ENCODE assay signal across 8 cellular contexts in genomic region chr19:53333071-53333465, GRCh38. TPM values are rescaled to one million over a fixed set of nuclear protein-coding genes. Genes with fewer than 3 reads are reported as not detected.
DNase-seq lines count a peak whose midpoint lies in the region; ATAC-seq, FAIRE-seq and TF ChIP-seq lines count a peak whose summit lies in the region.

No MANE protein-coding gene starts in this region.

- intact Hi-C loops in MCF 10A (cut with micrococcal nuclease) = loop anchor here (1.0 to 5.0 kb wide), 2 partner anchors 34 to 598 kb away; partner anchors contain the start of genes ZNF525 and ZNF611
- intact Hi-C loops in kidney (cut with DNase I) = no loop called here

- no peaks in the 10 kb centered on the region for H3K27me3 Mint-ChIP-seq in MCF 10A (ENCODE audit: insufficient read depth, unreplicated experiment)

- WGBS in SK-N-SH (ENCODE audit: low lambda C conversion rate) = 6% methylated on average over 13 of the region's 14 CpGs

- H3K9me3 ChIP-seq in SK-N-SH (no peaks in the 10 kb centered on the region), kidney (ENCODE audit: control insufficient read depth in 1 of 2, low read length in 2 of 2) (peaks cover 0 to under 1% of the 10 kb centered on the region in 2 donors)

- H3K36me3 Mint-ChIP-seq in MCF 10A (ENCODE audit: insufficient read depth, unreplicated experiment) = no peaks in the 10 kb centered on the region

- peak overlapping the region; percentile 56 to 57 for H3K27ac ChIP-seq in SK-N-SH (ENCODE audit: low read depth in 2 of 2, low read length in 1 of 2)
- peak overlapping the region in 1 of 2 donors; percentile 47 for H3K27ac ChIP-seq in kidney (ENCODE audit: low read depth in 2 of 2, low read length in 2 of 2)

- no peaks in the 10 kb centered on the region; a peak in 1 of 4 replicates for H3K4me1 ChIP-seq in SK-N-SH (ENCODE audit: control insufficient read depth in 1 of 2, insufficient read depth in 2 of 2, low read depth in 1 of 2, low read length in 1 of 2)
- peaks cover 0 to 2% of the 10 kb centered on the region in 2 donors for H3K4me1 ChIP-seq in kidney (ENCODE audit: control insufficient read depth in 1 of 2, insufficient read depth in 1 of 2, low read depth in 1 of 2, low read length in 2 of 2)

- peaks cover 13% of the 10 kb centered on the region for H3K9me3 Mint-ChIP-seq in MCF 10A (ENCODE audit: unreplicated experiment)

- no peak for TF ChIP-seq RAD21 in SK-N-SH (IDR thresholded peaks at IDR 0.05; ENCODE audit: low read length)

- peaks cover 7% of the 10 kb centered on the region for H3K4me1 Mint-ChIP-seq in MCF 10A (ENCODE audit: insufficient read depth, unreplicated experiment)

- H3K79me2 ChIP-seq in SK-N-SH (ENCODE audit: insufficient read depth) = peaks cover 21% of the 10 kb centered on the region

- no TSS peak for BruUV-seq in MCF 10A (replicated peaks; lab: Mats Ljungman, UMichigan)

- FAIRE-seq in kidney (lab: Jason Lieb, UNC) = no peak
- FAIRE-seq in GM19239 (lab: Jason Lieb, UNC) = no peak

- H3F3A ChIP-seq in SK-N-SH (replicated peaks; ENCODE audit: insufficient read depth) = peaks cover 5% of the 10 kb centered on the region

- peak overlapping the region; percentile 84 for H3K27ac Mint-ChIP-seq in MCF 10A (ENCODE audit: low read depth, unreplicated experiment)

- DNase-seq in AG20443 (ENCODE audit: low spot score) (peak; percentile 32), H4 (ENCODE audit: low spot score) (peak; percentile 35), SK-N-SH (peak; percentile 61), MCF 10A (ENCODE audit: unreplicated experiment) (no peak), kidney (peak; percentile 82), GM19239 (ENCODE audit: insufficient read length, low spot score) (no peak)
- peak; percentile 17 to 26 for DNase-seq in stimulated activated CD4-positive, alpha-beta T cell treated with anti-CD3 and anti-CD28 coated beads, Interleukin-4, amount 100 ng/mL, for 4 hours

- H3K36me3 ChIP-seq in SK-N-SH (replicated peaks in 1 of 2; ENCODE audit: control insufficient read depth in 1 of 2, insufficient read depth in 2 of 2, low read length in 1 of 2) = no peaks in the 10 kb centered on the region
- H3K36me3 ChIP-seq in kidney (ENCODE audit: control insufficient read depth in 1 of 2, insufficient read depth in 2 of 2, low read length in 2 of 2) = no peaks in the 10 kb centered on the region

- no peaks in the 10 kb centered on the region for H3K27me3 ChIP-seq in SK-N-SH (ENCODE audit: insufficient read depth)

- TF ChIP-seq EP300 in SK-N-SH (IDR thresholded peaks at IDR 0.05; ENCODE audit: borderline replicate concordance in 1 of 2, low read depth in 1 of 2, low read length in 1 of 2) = no peak

- H3K4me2 ChIP-seq in SK-N-SH = peak overlapping the region; percentile 91

- POLR2A ChIA-PET in SK-N-SH (lab: Yijun Ruan, JAX) = interaction anchor here (0.7 kb wide), 1 partner anchor 38 kb away, joined by 3 read pairs; no protein-coding TSS in a partner anchor
- POLR2A ChIA-PET in MCF 10A (lab: Yijun Ruan, JAX) = interaction anchor here (0.5 to 1.3 kb wide), 9 partner anchors 12 to 651 kb away, joined by 3 to 12 read pairs (median 4); partner anchors contain the start of genes ZNF761 and ZNF765

- no peaks in the 10 kb centered on the region for H3K9me2 ChIP-seq in SK-N-SH

- CTCF ChIA-PET in SK-N-SH (lab: Yijun Ruan, JAX) (interaction anchor here (1.3 to 1.8 kb wide), 2 partner anchors 24 to 137 kb away, joined by 3 to 5 read pairs; no protein-coding TSS in a partner anchor), MCF 10A (lab: Yijun Ruan, JAX) (interaction anchor here (0.5 to 0.6 kb wide), 2 partner anchors 332 to 361 kb away, joined by 3 to 4 read pairs; no protein-coding TSS in a partner anchor)

- H3K4me3 ChIP-seq in SK-N-SH (ENCODE audit: low read depth in 2 of 2, low read length in 1 of 2) (peak overlapping the region; percentile 73 to 91), kidney (ENCODE audit: low read length in 2 of 2) (peak overlapping the region; percentile 73 to 79)

- peak overlapping the region; percentile 97 for H2AFZ ChIP-seq in SK-N-SH (ENCODE audit: low read depth)

- TF ChIP-seq CTCF in SK-N-SH (IDR thresholded peaks at IDR 0.05) (no peak), MCF 10A (IDR thresholded peaks at IDR 0.05; ENCODE audit: unreplicated experiment) (no peak), kidney (IDR thresholded peaks at IDR 0.05; ENCODE audit: borderline replicate concordance, extremely low read depth, insufficient read depth) (no peak)

- ATAC-seq in GM18909 (IDR thresholded peaks at IDR 0.05; ENCODE audit: poor library complexity, unreplicated experiment) = no peak

- H3K4me3 Mint-ChIP-seq in MCF 10A (ENCODE audit: unreplicated experiment) = peak overlapping the region; percentile 86

- H3K9ac ChIP-seq in SK-N-SH (peak overlapping the region; percentile 54; the same call in 1 of the 2 replicates), kidney (ENCODE audit: low read length in 2 of 2) (peak overlapping the region in 1 of 2 donors; percentile 55)

- H4K20me1 ChIP-seq in SK-N-SH (ENCODE audit: insufficient read depth) = no peaks in the 10 kb centered on the region

TF ChIP-seq in SK-N-SH, 30 proteins besides CTCF, POLR2A, EP300 and RAD21:
- TF ChIP-seq RXRA (IDR thresholded peaks at IDR 0.05; ENCODE audit: borderline replicate concordance, low read depth) = no peak

RNA-seq across cellular contexts. Expression of gene ZNF845, which starts 0.5 kb away (rescaled TPM):
- 6.8 and 7.9 TPM in 2 replicates for total RNA-seq in H4 (2014; rRNA removed; shearing (Covaris generic))
- polyA plus RNA-seq in SK-N-SH (2012; rRNA removed) (0.77 and 0.94 TPM in 2 replicates), kidney (ENCODE audit: insufficient read depth, low read depth, low replicate concordance) (1.9 TPM)
- polyA plus RNA-seq in SK-N-SH (2012; cell fraction: cytosol; rRNA removed) = 1.3 TPM in 2 replicates
- polyA plus RNA-seq in SK-N-SH (2012; cell fraction: nucleus; rRNA removed) = 0.29 and 0.82 TPM in 2 replicates
- total RNA-seq in MCF 10A (2022) (3.8 and 5.7 TPM in 2 replicates), kidney (9.2 TPM)

RNA-seq across cellular contexts. Expression of gene ZNF525, which starts 32.4 kb away (rescaled TPM):
- 1.5 and 1.6 TPM in 2 replicates for total RNA-seq in H4 (2014; rRNA removed; shearing (Covaris generic))
- polyA plus RNA-seq in SK-N-SH (2012; rRNA removed) (2.5 and 3.9 TPM in 2 replicates), kidney (ENCODE audit: insufficient read depth, low read depth, low replicate concordance) (3.9 TPM)
- 3.1 and 3.2 TPM in 2 replicates for polyA plus RNA-seq in SK-N-SH (2012; cell fraction: cytosol; rRNA removed)
- polyA plus RNA-seq in SK-N-SH (2012; cell fraction: nucleus; rRNA removed) = 3.4 and 6.6 TPM in 2 replicates
- total RNA-seq in MCF 10A (2022) (9.5 and 11.2 TPM in 2 replicates), kidney (17.2 TPM)

Comparison
In these comparisons a context has a peak if more than half of its experiments do, and no peak if none do; other contexts are left out.
1. DNase-seq: peak in AG20443 (single experiment), H4 (single experiment), SK-N-SH (single experiment), kidney (single experiment) and stimulated activated CD4-positive, alpha-beta T cell treated with anti-CD3 and anti-CD28 coated beads, Interleukin-4, amount 100 ng/mL, for 4 hours (2 of 2); none in MCF 10A (single experiment) and GM19239 (single experiment).